ENCODE assay signal across 9 cellular contexts in the genomic region with DNA sequence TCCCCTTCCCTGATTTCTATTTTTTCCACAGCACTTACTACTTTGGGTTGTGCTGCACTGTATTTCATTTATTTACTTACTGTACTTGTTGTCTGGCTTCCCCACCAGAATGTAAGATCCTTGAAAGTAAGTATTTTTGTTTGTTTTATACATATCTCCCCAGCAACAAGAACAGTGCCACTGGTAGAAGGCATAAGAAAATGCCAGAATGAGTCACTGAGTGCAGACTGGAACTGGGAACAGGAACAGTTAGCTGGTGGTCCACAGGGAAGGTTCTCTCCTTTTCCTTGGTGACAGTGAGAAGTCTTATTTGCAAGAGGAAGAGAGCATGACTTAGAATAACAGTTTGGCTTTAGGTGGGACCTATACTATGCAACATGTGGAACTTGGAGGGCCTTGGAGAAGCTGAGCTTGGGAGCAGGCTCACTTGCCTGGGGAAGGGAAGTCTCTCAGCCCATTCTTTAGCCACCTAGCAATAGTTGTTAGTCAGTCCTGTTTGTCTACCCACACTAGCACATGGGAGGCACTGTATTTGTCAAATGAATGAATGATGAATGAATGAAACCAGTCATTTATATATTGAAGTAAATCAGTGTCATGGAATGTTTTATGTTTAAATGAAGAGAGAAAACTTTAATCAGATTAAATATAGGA.
DNase-seq lines count a peak whose midpoint lies in the region; ATAC-seq and TF ChIP-seq lines count a peak whose summit lies in the region.
"Had no signal": no experiment of that assay in that cellular context is flagged by ENCODE, and none has a peak within 500 bp of the region (broad histone marks: within the 10 kb centered on the region; RNA-seq: fewer than 3 reads in every experiment).

No MANE protein-coding gene starts in this region.

- DNase-seq in EH (ENCODE audit: low read depth) (peak; percentile 82), M059J (ENCODE audit: low read depth) (peak; percentile 94), foreskin keratinocyte (peak; percentile 41 to 73), UCSD-AML1 (lab: John Stamatoyannopoulos, UW; ENCODE audit: unreplicated experiment) (no peak), stomach (no peak), NCI-H187 treated with DMSO at 0.1 percent for 48 hours (lab: John Stamatoyannopoulos, UW) (no peak), natural killer cell (no peak)
- DNase-seq: left cardiac atrium had no signal

- no peak overlapping the region for H3K4me3 ChIP-seq in stomach

- H3K9me3 Mint-ChIP-seq in natural killer cell, result peaks cover 0 to 3% of the 10 kb centered on the region in 2 donors

- intact Hi-C loops in stomach (cut with DNase I; ENCODE audit: low total_unique reads) (no loop called here), natural killer cell (cut with micrococcal nuclease) (no loop called here)

- TF ChIP-seq POLR2A in stomach (IDR thresholded peaks at IDR 0.05), result no peak

- peaks cover 34% of the 10 kb centered on the region for H3K4me1 ChIP-seq in foreskin keratinocyte
- no peaks in the 10 kb centered on the region for H3K4me1 ChIP-seq in stomach

- H3K4me3 Mint-ChIP-seq in natural killer cell, result no peak overlapping the region

- H3K4me1 Mint-ChIP-seq in natural killer cell, result peaks cover 14 to 16% of the 10 kb centered on the region in 2 donors

- H3K36me3 ChIP-seq in stomach, result no peaks in the 10 kb centered on the region

- H3K27me3 Mint-ChIP-seq in natural killer cell (ENCODE audit: low read depth in 2 of 2), result no peaks in the 10 kb centered on the region

- no peak for TF ChIP-seq CTCF in foreskin keratinocyte (conservative IDR thresholded peaks at IDR 0.05)
- TF ChIP-seq CTCF in stomach (IDR thresholded peaks at IDR 0.05), result no peak
- no peak for TF ChIP-seq CTCF in natural killer cell (IDR thresholded peaks at IDR 0.05)

- no peaks in the 10 kb centered on the region for H3K27me3 ChIP-seq in foreskin keratinocyte
- H3K27me3 ChIP-seq in stomach, result no peaks in the 10 kb centered on the region

- ATAC-seq in GM21423 (IDR thresholded peaks at IDR 0.05; ENCODE audit: unreplicated experiment), result peak; percentile 41
- ATAC-seq in foreskin keratinocyte, result peak; percentile 83
- no peak for ATAC-seq in natural killer cell

- peak overlapping the region; percentile 58 for H3K27ac ChIP-seq in foreskin keratinocyte
- H3K27ac ChIP-seq in stomach, result no peak overlapping the region

- H3K36me3 Mint-ChIP-seq in natural killer cell, result no peaks in the 10 kb centered on the region

- no peak for TF ChIP-seq EP300 in stomach (IDR thresholded peaks at IDR 0.05)

- H3K9me3 ChIP-seq in stomach, result no peaks in the 10 kb centered on the region

- H3K27ac Mint-ChIP-seq in natural killer cell, result no peak overlapping the region

Comparison
In these comparisons a context has a peak if more than half of its experiments do, and no peak if none do; other contexts are left out.
1. DNase-seq: peak in EH (single experiment), M059J (single experiment) and foreskin keratinocyte (2 of 2); none in UCSD-AML1 (single experiment), stomach (single experiment), NCI-H187 treated with DMSO at 0.1 percent for 48 hours (single experiment) and natural killer cell (single experiment).
2. ATAC-seq: peak in GM21423 (single experiment) and foreskin keratinocyte (single experiment); none in natural killer cell (0 of 3).